Comparison of ENCODE assay signal across 13 cellular contexts in the genomic region with DNA sequence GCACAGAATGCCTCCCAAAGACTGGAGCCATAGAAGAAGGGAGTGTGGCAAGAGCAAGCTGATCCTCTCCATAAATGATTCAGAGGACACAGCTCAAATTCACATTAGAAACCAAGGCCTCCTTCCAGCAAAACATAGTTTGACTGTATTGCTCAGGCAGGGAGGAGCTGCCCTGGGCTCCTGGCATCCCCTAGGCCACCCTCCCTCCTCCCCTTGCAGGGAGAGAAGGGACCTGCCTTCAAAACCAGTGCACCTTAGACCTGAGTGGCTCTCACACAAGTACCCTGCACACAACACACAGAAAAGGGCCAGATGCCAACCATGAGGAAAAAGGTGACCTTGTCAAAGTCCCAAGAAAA.
DNase-seq lines count a peak whose midpoint lies in the region; TF ChIP-seq lines count a peak whose summit lies in the region.
"Had no signal": no experiment of that assay in that cellular context is flagged by ENCODE, and none has a peak within 500 bp of the region (broad histone marks: within the 10 kb centered on the region; RNA-seq: fewer than 3 reads in every experiment).

No MANE protein-coding gene starts in this region.

- TF ChIP-seq CTCF in RWPE1 (conservative IDR thresholded peaks at IDR 0.05; ENCODE audit: low read depth), result no peak

- H3K9me3 Mint-ChIP-seq in CD8-positive, alpha-beta memory T cell, result no peaks in the 10 kb centered on the region

- H3K9me3 ChIP-seq in CD8-positive, alpha-beta memory T cell (ENCODE audit: low read length), result no peaks in the 10 kb centered on the region

- no peak for DNase-seq in CD8-positive, alpha-beta memory T cell
- DNase-seq in RWPE1 (ENCODE audit: low spot score), result no peak
- DNase-seq in fibroblast of the conjunctiva (ENCODE audit: low read depth), result peak; percentile 37
- DNase-seq in hippocampal formation (lab: John Stamatoyannopoulos, UW), result no peak
- DNase-seq in NCI-H526 treated with DMSO at 0.1 percent for 48 hours (lab: John Stamatoyannopoulos, UW), result no peak
- no peak for DNase-seq in NCI-H524 treated with DMSO at 0.1 percent for 48 hours (lab: John Stamatoyannopoulos, UW)
- DNase-seq in NCI-H446 treated with DMSO at 0.1 percent for 48 hours (lab: John Stamatoyannopoulos, UW), result no peak
- DNase-seq: activated CD8-positive, alpha-beta memory T cell treated with anti-CD3 and anti-CD28 coated beads, Interleukin-2, amount 10 ng/mL, durations not matched to agents 7 days and 5 days; aorta; NCI-H748 treated with DMSO at 0.1 percent for 48 hours had no signal

- CTCF ChIA-PET in CD8-positive, alpha-beta memory T cell (lab: Charles Lee), result interaction anchor here (1.4 kb wide), 1 partner anchor 33 kb away, joined by 3 read pairs; no protein-coding TSS in a partner anchor
- CTCF ChIA-PET in RWPE1 (lab: Yijun Ruan, JAX), result interaction anchor here (0.6 to 0.9 kb wide), 2 partner anchors 64 to 328 kb away, joined by 3 to 7 read pairs; a partner anchor contains a TSS

- peaks cover 0 to 5% (median 4%) of the 10 kb centered on the region in 3 donors for H3K36me3 Mint-ChIP-seq in CD8-positive, alpha-beta memory T cell

- H3K27me3 ChIP-seq in CD8-positive, alpha-beta memory T cell (ENCODE audit: insufficient read depth, low read length, poor library complexity, severe bottlenecking), result no peaks in the 10 kb centered on the region
- H3K27me3 ChIP-seq in rectal smooth muscle tissue (ENCODE audit: control insufficient read depth, insufficient read depth, low read length), result no peaks in the 10 kb centered on the region

- no peak overlapping the region for H3K9ac ChIP-seq in rectal smooth muscle tissue (ENCODE audit: low read length)
- H3K9ac ChIP-seq: KMS-11 had no signal

- H3K27ac Mint-ChIP-seq in CD8-positive, alpha-beta memory T cell, result peak overlapping the region in 5 of 8 donors; percentile 41 to 98 (median 52)

- peaks cover 35% of the 10 kb centered on the region for H3K4me1 ChIP-seq in CD8-positive, alpha-beta memory T cell (ENCODE audit: insufficient read depth, low read length)
- H3K4me1 ChIP-seq in rectal smooth muscle tissue (ENCODE audit: control insufficient read depth, insufficient read depth, low read length), result peaks cover 54% of the 10 kb centered on the region

- no peak overlapping the region for H3K27ac ChIP-seq in CD8-positive, alpha-beta memory T cell (ENCODE audit: low read depth, low read length)
- peak overlapping the region; percentile 20; the same call in 1 of the 2 replicates for H3K27ac ChIP-seq in RWPE1
- peak overlapping the region; percentile 70 for H3K27ac ChIP-seq in rectal smooth muscle tissue (ENCODE audit: low read depth, low read length)
- H3K27ac ChIP-seq: KMS-11 had no signal

- no peaks in the 10 kb centered on the region for H3K36me3 ChIP-seq in CD8-positive, alpha-beta memory T cell (ENCODE audit: insufficient read depth, low read length)
- no peaks in the 10 kb centered on the region for H3K36me3 ChIP-seq in rectal smooth muscle tissue (ENCODE audit: control insufficient read depth, insufficient read depth, low read length)

- peaks cover 43 to 44% (median 44%) of the 10 kb centered on the region in 3 donors for H3K4me1 Mint-ChIP-seq in CD8-positive, alpha-beta memory T cell

- no peak overlapping the region for H3K4me3 ChIP-seq in CD8-positive, alpha-beta memory T cell (ENCODE audit: low read length)
- H3K4me3 ChIP-seq in rectal smooth muscle tissue (ENCODE audit: low read length), result no peak overlapping the region

- H3K27me3 Mint-ChIP-seq in CD8-positive, alpha-beta memory T cell, result no peaks in the 10 kb centered on the region
- H3K27me3 Mint-ChIP-seq: activated CD8-positive, alpha-beta memory T cell treated with anti-CD3 and anti-CD28 coated beads, Interleukin-2, amount 10 ng/mL, durations not matched to agents 7 days and 5 days; type B pancreatic cell had no signal

- POLR2A ChIA-PET in CD8-positive, alpha-beta memory T cell (lab: Charles Lee), result interaction anchor here (1.4 kb wide), 1 partner anchor 65 kb away, joined by 3 read pairs; a partner anchor contains a TSS
- POLR2A ChIA-PET in RWPE1 (lab: Yijun Ruan, JAX; ENCODE audit: low non-redundant PET), result no interaction called here

- no peak overlapping the region for H3K4me3 Mint-ChIP-seq in CD8-positive, alpha-beta memory T cell
- H3K4me3 Mint-ChIP-seq: activated CD8-positive, alpha-beta memory T cell treated with anti-CD3 and anti-CD28 coated beads, Interleukin-2, amount 10 ng/mL, durations not matched to agents 7 days and 5 days; type B pancreatic cell had no signal
